ENCODE assay signal across 23 cellular contexts in the genomic region with DNA sequence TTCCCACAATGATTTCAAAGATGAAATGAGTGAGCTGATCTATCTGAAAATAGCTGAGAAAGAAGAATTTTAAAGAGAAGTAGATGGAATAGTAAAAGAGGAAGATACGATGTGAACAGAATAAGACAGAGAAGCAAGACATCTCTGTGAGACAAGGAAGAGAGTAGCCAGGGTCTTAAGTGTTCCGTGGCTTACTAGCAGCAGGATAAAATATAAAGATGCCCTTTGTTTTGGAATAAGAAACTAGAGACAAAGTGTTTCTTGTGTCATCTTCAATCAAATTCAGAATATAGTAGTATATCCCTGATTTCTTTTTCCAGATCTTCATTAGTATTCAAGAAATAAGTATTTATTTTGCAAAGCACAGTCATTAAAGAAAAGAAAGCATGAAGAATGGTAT.
"Had no signal": no experiment of that assay in that cellular context is flagged by ENCODE, and none has a peak within 500 bp of the region (broad histone marks: within the 10 kb centered on the region; RNA-seq: fewer than 3 reads in every experiment).

No MANE protein-coding gene starts in this region.

- H3K27ac ChIP-seq: brain microvascular endothelial cell, cardiac muscle cell, Peyer's patch, SJSA1, WERI-Rb-1 had no signal

- H3K9me3 Mint-ChIP-seq: activated CD8-positive, alpha-beta T cell treated with anti-CD3 and anti-CD28 coated beads for 36 hours; activated naive CD4-positive, alpha-beta T cell treated with anti-CD3 and anti-CD28 coated beads, Interleukin-2, amount 10 ng/mL, durations not matched to agents 7 days and 5 days; activated T-helper 2 cell treated with anti-CD3 and anti-CD28 coated beads, Interferon-gamma antibody, Interleukin-2, Interleukin-4, amounts not matched to agents 10 μg/mL and 5 μg/mL and 100 μg/mL, durations not matched to agents 14 hours and 24 hours and 36 hours had no signal

- H3K27me3 ChIP-seq: brain microvascular endothelial cell, cardiac muscle cell, Peyer's patch, SJSA1 had no signal

- DNase-seq: activated CD4-positive, alpha-beta T cell treated with anti-CD3 and anti-CD28 coated beads for 36 hours; activated CD8-positive, alpha-beta memory T cell treated with anti-CD3 and anti-CD28 coated beads, Interleukin-2, amount 50 U/mL, for 4 hours; activated CD8-positive, alpha-beta T cell treated with anti-CD3 and anti-CD28 coated beads for 36 hours; activated gamma-delta T cell treated with Interleukin-2 at 50 U/mL for 16 hours; activated naive CD4-positive, alpha-beta T cell treated with anti-CD3 and anti-CD28 coated beads, Interleukin-2, amount 10 ng/mL, durations not matched to agents 7 days and 5 days; activated naive CD8-positive, alpha-beta T cell treated with anti-CD3 and anti-CD28 coated beads for 36 hours; activated T-cell treated with anti-CD3 and anti-CD28 coated beads, Interleukin-2, amount 50 U/mL, for 72 hours; brain microvascular endothelial cell; cerebellar nuclear complex; KG1; NCI-H1092; NCI-H1417; NCI-H1694; NCI-H2029 treated with DMSO at 0.1 percent for 48 hours; NCI-H510A treated with DMSO at 0.1 percent for 48 hours; NCI-H69; Peyer's patch; SHP77; T-cell; WERI-Rb-1 had no signal

- H3K9me3 ChIP-seq: Peyer's patch, SJSA1 had no signal

- H3K36me3 Mint-ChIP-seq: activated naive CD4-positive, alpha-beta T cell treated with anti-CD3 and anti-CD28 coated beads, Interleukin-2, amount 10 ng/mL, durations not matched to agents 7 days and 5 days; activated naive CD8-positive, alpha-beta T cell treated with anti-CD3 and anti-CD28 coated beads for 36 hours; T-cell had no signal

- H3K27ac Mint-ChIP-seq: activated CD4-positive, alpha-beta T cell treated with anti-CD3 and anti-CD28 coated beads for 36 hours; activated CD8-positive, alpha-beta T cell treated with anti-CD3 and anti-CD28 coated beads for 36 hours; activated naive CD4-positive, alpha-beta T cell treated with anti-CD3 and anti-CD28 coated beads, Interleukin-2, amount 10 ng/mL, durations not matched to agents 7 days and 5 days; activated naive CD8-positive, alpha-beta T cell treated with anti-CD3 and anti-CD28 coated beads for 36 hours; activated T-cell treated with anti-CD3 and anti-CD28 coated beads, Interleukin-2, amount 50 U/mL, for 72 hours; activated T-helper 2 cell treated with anti-CD3 and anti-CD28 coated beads, Interferon-gamma antibody, Interleukin-2, Interleukin-4, amounts not matched to agents 10 μg/mL and 5 μg/mL and 100 μg/mL, durations not matched to agents 14 hours and 24 hours and 36 hours; T-cell had no signal

- H3K36me3 ChIP-seq: brain microvascular endothelial cell, cardiac muscle cell, Peyer's patch, SJSA1, WERI-Rb-1 had no signal

- H3K4me1 ChIP-seq: Peyer's patch, SJSA1 had no signal

- H3K4me3 ChIP-seq: cardiac muscle cell, Peyer's patch, SJSA1 had no signal

- H3K4me3 Mint-ChIP-seq: activated CD4-positive, alpha-beta T cell treated with anti-CD3 and anti-CD28 coated beads for 36 hours; activated CD8-positive, alpha-beta T cell treated with anti-CD3 and anti-CD28 coated beads for 36 hours; activated naive CD4-positive, alpha-beta T cell treated with anti-CD3 and anti-CD28 coated beads, Interleukin-2, amount 10 ng/mL, durations not matched to agents 7 days and 5 days; activated naive CD8-positive, alpha-beta T cell treated with anti-CD3 and anti-CD28 coated beads for 36 hours; activated T-cell treated with anti-CD3 and anti-CD28 coated beads, Interleukin-2, amount 50 U/mL, for 72 hours; T-cell had no signal

- H3K27me3 Mint-ChIP-seq: activated naive CD4-positive, alpha-beta T cell treated with anti-CD3 and anti-CD28 coated beads, Interleukin-2, amount 10 ng/mL, durations not matched to agents 7 days and 5 days had no signal

- ATAC-seq: activated CD4-positive, alpha-beta T cell treated with anti-CD3 and anti-CD28 coated beads for 36 hours; activated CD8-positive, alpha-beta T cell treated with anti-CD3 and anti-CD28 coated beads for 36 hours; activated T-cell treated with anti-CD3 and anti-CD28 coated beads, Interleukin-2, amount 50 U/mL, for 72 hours; T-cell had no signal

- H3K4me1 Mint-ChIP-seq: activated CD4-positive, alpha-beta T cell treated with anti-CD3 and anti-CD28 coated beads for 36 hours; activated naive CD4-positive, alpha-beta T cell treated with anti-CD3 and anti-CD28 coated beads, Interleukin-2, amount 10 ng/mL, durations not matched to agents 7 days and 5 days; activated naive CD8-positive, alpha-beta T cell treated with anti-CD3 and anti-CD28 coated beads for 36 hours; T-cell had no signal
